Comparison of ENCODE assay signal across 29 cellular contexts in genomic region chr7:48780862-48781261, GRCh38.
"Had no signal": no experiment of that assay in that cellular context is flagged by ENCODE, and none has a peak within 500 bp of the region (broad histone marks: within the 10 kb centered on the region; RNA-seq: fewer than 3 reads in every experiment).

No MANE protein-coding gene starts in this region.

- H3K4me3 Mint-ChIP-seq: activated B cell treated with CpG ODN at 0.5 μM for 24 hours; activated CD4-positive, alpha-beta T cell treated with anti-CD3 and anti-CD28 coated beads, Interleukin-2, amount 10 ng/mL, durations not matched to agents 24 days and 14 days; activated CD8-positive, alpha-beta T cell treated with anti-CD3 and anti-CD28 coated beads for 36 hours; activated naive CD4-positive, alpha-beta T cell treated with anti-CD3 and anti-CD28 coated beads for 36 hours; activated T-cell treated with anti-CD3 and anti-CD28 coated beads, Interleukin-2, amount 50 U/mL, for 24 hours; activated T-helper 1 cell treated with anti-CD3 and anti-CD28 coated beads, Interleukin-12 subunit alpha, Interleukin-12 subunit beta, Interleukin-2, Interleukin-4 antibody, amounts not matched to agents 30 ng/mL and 10 ng/mL and 1 ng/mL, durations not matched to agents 14 hours and 24 hours and 36 hours had no signal

- H3K27ac ChIP-seq: adrenal gland, body of pancreas, breast epithelium, PC-9, RWPE1 had no signal

- ATAC-seq: activated CD8-positive, alpha-beta T cell treated with anti-CD3 and anti-CD28 coated beads for 36 hours; body of pancreas; Right ventricle myocardium inferior had no signal

- DNase-seq: activated B cell treated with CpG ODN at 0.5 μM for 24 hours; activated CD4-positive, alpha-beta T cell treated with anti-CD3 and anti-CD28 coated beads, Interleukin-2, amount 10 ng/mL, durations not matched to agents 24 days and 14 days; activated CD4-positive, alpha-beta T cell treated with anti-CD3 and anti-CD28 coated beads, Interleukin-2, amount 50 U/mL, for 4 hours; activated CD4-positive, CD25-positive, alpha-beta regulatory T cell treated with anti-CD3 and anti-CD28 coated beads, Interleukin-2, amount 50 U/mL, for 72 hours; activated CD8-positive, alpha-beta T cell treated with anti-CD3 and anti-CD28 coated beads for 36 hours; activated gamma-delta T cell treated with Interleukin-2 at 50 U/mL for 16 hours; activated naive CD4-positive, alpha-beta T cell treated with anti-CD3 and anti-CD28 coated beads for 36 hours; activated T-cell treated with anti-CD3 and anti-CD28 coated beads, Interleukin-2, amount 50 U/mL, for 24 hours; adrenal gland; body of pancreas; NCI-H1105 treated with DMSO at 0.1 percent for 48 hours; NCI-H1436; NCI-H1694; NCI-H2029; NCI-H345; NCI-H510A; NCI-H526; NCI-H748 treated with DMSO at 0.1 percent for 48 hours; NK-92 treated with Interleukin-12 subunit alpha and Interleukin-12 subunit beta, amount 100 ng/mL, for 24 hours; PC-9; SW 1271; T-helper 1 cell; T-helper 2 cell; T-helper 9 cell had no signal

- H3K27me3 Mint-ChIP-seq: activated B cell treated with CpG ODN at 0.5 μM for 24 hours; activated CD4-positive, alpha-beta T cell treated with anti-CD3 and anti-CD28 coated beads, Interleukin-2, amount 10 ng/mL, durations not matched to agents 24 days and 14 days; activated CD8-positive, alpha-beta T cell treated with anti-CD3 and anti-CD28 coated beads for 36 hours; activated T-cell treated with anti-CD3 and anti-CD28 coated beads, Interleukin-2, amount 50 U/mL, for 24 hours had no signal

- H3K9me3 ChIP-seq: adrenal gland, body of pancreas, breast epithelium had no signal

- H3K4me1 ChIP-seq: adrenal gland, body of pancreas, breast epithelium had no signal

- H3K27ac Mint-ChIP-seq: activated B cell treated with CpG ODN at 0.5 μM for 24 hours; activated CD4-positive, alpha-beta T cell treated with anti-CD3 and anti-CD28 coated beads, Interleukin-2, amount 10 ng/mL, durations not matched to agents 24 days and 14 days; activated CD8-positive, alpha-beta T cell treated with anti-CD3 and anti-CD28 coated beads for 36 hours; activated naive CD4-positive, alpha-beta T cell treated with anti-CD3 and anti-CD28 coated beads for 36 hours; activated naive CD4-positive, alpha-beta T cell treated with anti-CD3 and anti-CD28 coated beads, Interleukin-2, amount 50 U/mL, for 72 hours; activated T-cell treated with anti-CD3 and anti-CD28 coated beads, Interleukin-2, amount 50 U/mL, for 24 hours; activated T-helper 1 cell treated with anti-CD3 and anti-CD28 coated beads, Interleukin-12 subunit alpha, Interleukin-12 subunit beta, Interleukin-2, Interleukin-4 antibody, amounts not matched to agents 30 ng/mL and 10 ng/mL and 1 ng/mL, durations not matched to agents 14 hours and 24 hours and 36 hours had no signal

- H3K4me3 ChIP-seq: adrenal gland, body of pancreas, breast epithelium, PC-9 had no signal

- H3K36me3 ChIP-seq: adrenal gland, breast epithelium had no signal

- H3K4me1 Mint-ChIP-seq: activated B cell treated with CpG ODN at 0.5 μM for 24 hours; activated CD4-positive, alpha-beta T cell treated with anti-CD3 and anti-CD28 coated beads, Interleukin-2, amount 10 ng/mL, durations not matched to agents 24 days and 14 days had no signal

- H3K27me3 ChIP-seq: adrenal gland, body of pancreas, breast epithelium had no signal

- H3K4me2 ChIP-seq: PC-9 had no signal

- H3K9me3 Mint-ChIP-seq: activated CD4-positive, alpha-beta T cell treated with anti-CD3 and anti-CD28 coated beads, Interleukin-2, amount 10 ng/mL, durations not matched to agents 24 days and 14 days; activated CD8-positive, alpha-beta T cell treated with anti-CD3 and anti-CD28 coated beads for 36 hours; activated T-helper 1 cell treated with anti-CD3 and anti-CD28 coated beads, Interleukin-12 subunit alpha, Interleukin-12 subunit beta, Interleukin-2, Interleukin-4 antibody, amounts not matched to agents 30 ng/mL and 10 ng/mL and 1 ng/mL, durations not matched to agents 14 hours and 24 hours and 36 hours had no signal

- H2AFZ ChIP-seq: PC-9 had no signal
